22 cellular contexts compared by ENCODE assay signal in the genomic region with DNA sequence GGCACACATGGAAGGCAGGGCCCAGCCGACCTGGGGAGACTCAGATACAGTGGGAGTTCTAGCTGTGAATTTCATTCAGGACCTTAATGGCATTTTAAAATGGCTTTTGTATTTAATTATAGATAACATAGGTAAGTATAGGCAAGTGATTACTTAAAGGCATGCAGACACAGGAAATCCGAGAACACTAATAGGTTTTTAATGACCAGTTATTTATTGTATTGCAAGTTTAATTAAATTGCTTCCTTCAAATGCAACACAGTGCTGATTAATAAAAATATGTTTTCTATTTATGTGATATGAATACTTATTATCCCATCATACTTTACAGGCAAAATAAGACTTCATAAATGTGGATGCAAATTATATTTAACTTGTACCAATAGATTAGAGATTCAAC. TPM values are rescaled to one million over a fixed set of nuclear protein-coding genes. Genes with fewer than 3 reads are reported as not detected.
DNase-seq lines count a peak whose midpoint lies in the region; ATAC-seq, FAIRE-seq and TF ChIP-seq lines count a peak whose summit lies in the region.
"Had no signal": no experiment of that assay in that cellular context is flagged by ENCODE, and none has a peak within 500 bp of the region (broad histone marks: within the 10 kb centered on the region; RNA-seq: fewer than 3 reads in every experiment).

No MANE protein-coding gene starts in this region.

- H3K9me2 ChIP-seq in PC-3 (replicated peaks; ENCODE audit: low read length), result no peaks in the 10 kb centered on the region

- H4K20me1 ChIP-seq in PC-3 (ENCODE audit: low read length), result no peaks in the 10 kb centered on the region
- H4K20me1 ChIP-seq: BLaER1 had no signal

- intact Hi-C loops in PC-3 (cut with micrococcal nuclease), result no loop called here

- BruUV-seq in PC-3 (replicated peaks; lab: Mats Ljungman, UMichigan), result no TSS peak

- H3F3A ChIP-seq in PC-3 (ENCODE audit: low read length, unreplicated experiment), result no peaks in the 10 kb centered on the region

- peak; percentile 11 for DNase-seq in NCI-H82 treated with DMSO at 0.1 percent for 48 hours (lab: John Stamatoyannopoulos, UW; ENCODE audit: unreplicated experiment)
- DNase-seq in NCI-H82 (lab: John Stamatoyannopoulos, UW), result no peak
- DNase-seq in NCI-H69 (lab: John Stamatoyannopoulos, UW), result peak; percentile 16
- no peak for DNase-seq in PC-3
- DNase-seq in small intestine, result no peak
- DNase-seq in RCC 7860 (ENCODE audit: low spot score), result no peak
- DNase-seq: Caco-2; CD4-positive, CD25-positive, alpha-beta regulatory T cell; DMS153; DND-41; GM23248; HCEC 1CT had no signal

- H3K9ac ChIP-seq in PC-3 (ENCODE audit: low read length), result no peak overlapping the region
- H3K9ac ChIP-seq: BLaER1, GM23248 had no signal

- H3K9me3 ChIP-seq in PC-3 (ENCODE audit: low read length) (no peaks in the 10 kb centered on the region), small intestine (ENCODE audit: control insufficient read depth, low read depth) (no peaks in the 10 kb centered on the region)
- H3K9me3 ChIP-seq: BLaER1, Caco-2 had no signal

- H3K36me3 ChIP-seq in PC-3 (ENCODE audit: low read depth, low read length) (no peaks in the 10 kb centered on the region), small intestine (ENCODE audit: control insufficient read depth in 2 of 2, insufficient read depth in 2 of 2, low read length in 2 of 2) (no peaks in the 10 kb centered on the region)
- H3K36me3 ChIP-seq: BLaER1 had no signal

- POLR2A ChIA-PET in PC-3 (lab: Charles Lee; ENCODE audit: unreplicated experiment), result no interaction called here

- CTCF ChIA-PET in PC-3 (lab: Charles Lee), result no interaction called here

- H3K4me2 ChIP-seq in PC-3 (ENCODE audit: low read length), result no peak overlapping the region
- H3K4me2 ChIP-seq: BLaER1 had no signal

- H3K4me1 ChIP-seq in PC-3 (ENCODE audit: insufficient read depth, low read length), result no peaks in the 10 kb centered on the region
- no peaks in the 10 kb centered on the region for H3K4me1 ChIP-seq in small intestine (ENCODE audit: control insufficient read depth in 2 of 2, insufficient read depth in 1 of 2, low read depth in 1 of 2, low read length in 1 of 2)
- H3K4me1 ChIP-seq: BLaER1, Caco-2 had no signal

- H3K79me2 ChIP-seq in PC-3 (ENCODE audit: low read length), result no peaks in the 10 kb centered on the region

- no peak for FAIRE-seq in small intestine (lab: Jason Lieb, UNC)
- no peak for FAIRE-seq in RCC 7860 (lab: Jason Lieb, UNC)
- FAIRE-seq: A204.1, G401.6, GM12892, H1 had no signal

- H3K4me3 ChIP-seq in PC-3 (ENCODE audit: low read length) (no peak overlapping the region), small intestine (ENCODE audit: low read depth in 1 of 2, low read length in 2 of 2) (no peak overlapping the region)
- H3K4me3 ChIP-seq: BLaER1, GM23248 had no signal

- TF ChIP-seq CTCF in PC-3 (conservative IDR thresholded peaks at IDR 0.05; ENCODE audit: low read depth, low read length), result no peak

- 77 to 83% (median 79%) methylated on average over 2 of the region's 2 CpGs for WGBS in small intestine, 3 donors

- H3K27me3 ChIP-seq in PC-3 (ENCODE audit: low read length) (no peaks in the 10 kb centered on the region), small intestine (ENCODE audit: control insufficient read depth in 2 of 2, insufficient read depth in 2 of 2, low read length in 2 of 2) (no peaks in the 10 kb centered on the region)
- H3K27me3 ChIP-seq: BLaER1 had no signal

- H2AFZ ChIP-seq in PC-3 (ENCODE audit: low read length), result peak overlapping the region; percentile 32; the same call in 1 of the 2 replicates
- H2AFZ ChIP-seq: GM23248 had no signal

- H3K27ac ChIP-seq in PC-3 (ENCODE audit: low read length), result no peak overlapping the region
- no peak overlapping the region for H3K27ac ChIP-seq in small intestine (ENCODE audit: low read depth in 1 of 2, low read length in 1 of 2)
- H3K27ac ChIP-seq: 22Rv1, BLaER1, C4-2B, GM23248 had no signal

- ATAC-seq in PC-3 (no peak; the same call in 1 of the 2 replicates), SK-N-SH treated with all-trans-retinoic acid at 6 μM for 48 hours (no peak; the same call in 2 of the 3 replicates), HG02970 (IDR thresholded peaks at IDR 0.05; ENCODE audit: low FRiP score, unreplicated experiment) (no peak)
- ATAC-seq: CD8-positive, alpha-beta T cell had no signal

TF ChIP-seq in SK-N-SH treated with all-trans-retinoic acid at 6 μM for 48 hours, 23 proteins besides CTCF, POLR2A, EP300 and RAD21 (continues in another document):
- TF ChIP-seq ZFP3 (CRISPR knock-in tag; IDR thresholded peaks at IDR 0.05) (no peak), ZC3H10 (CRISPR knock-in tag; IDR thresholded peaks at IDR 0.05) (no peak), SNAI2 (CRISPR knock-in tag; IDR thresholded peaks at IDR 0.05) (no peak), ZNF8 (CRISPR knock-in tag; IDR thresholded peaks at IDR 0.05) (no peak), TSHZ2 (CRISPR knock-in tag; IDR thresholded peaks at IDR 0.05) (peak; percentile 48; the same call in 1 of the 2 replicates), ZNF70 (CRISPR knock-in tag; IDR thresholded peaks at IDR 0.05) (no peak), ARNTL (CRISPR knock-in tag; IDR thresholded peaks at IDR 0.05; ENCODE audit: borderline replicate concordance, low read depth) (no peak), BACH2 (CRISPR knock-in tag; IDR thresholded peaks at IDR 0.05; ENCODE audit: borderline replicate concordance) (no peak), ZNF565 (CRISPR knock-in tag; conservative IDR thresholded peaks at IDR 0.05; ENCODE audit: low read depth) (no peak), ISL1 (CRISPR knock-in tag; IDR thresholded peaks at IDR 0.05) (peak; percentile 75), ESRRG (CRISPR knock-in tag; IDR thresholded peaks at IDR 0.05) (no peak), RARB (CRISPR knock-in tag; IDR thresholded peaks at IDR 0.05) (no peak), OSR1 (CRISPR knock-in tag; IDR thresholded peaks at IDR 0.05) (no peak), TOX (CRISPR knock-in tag; IDR thresholded peaks at IDR 0.05; ENCODE audit: borderline replicate concordance) (no peak)
- TF ChIP-seq, protein P1, sequence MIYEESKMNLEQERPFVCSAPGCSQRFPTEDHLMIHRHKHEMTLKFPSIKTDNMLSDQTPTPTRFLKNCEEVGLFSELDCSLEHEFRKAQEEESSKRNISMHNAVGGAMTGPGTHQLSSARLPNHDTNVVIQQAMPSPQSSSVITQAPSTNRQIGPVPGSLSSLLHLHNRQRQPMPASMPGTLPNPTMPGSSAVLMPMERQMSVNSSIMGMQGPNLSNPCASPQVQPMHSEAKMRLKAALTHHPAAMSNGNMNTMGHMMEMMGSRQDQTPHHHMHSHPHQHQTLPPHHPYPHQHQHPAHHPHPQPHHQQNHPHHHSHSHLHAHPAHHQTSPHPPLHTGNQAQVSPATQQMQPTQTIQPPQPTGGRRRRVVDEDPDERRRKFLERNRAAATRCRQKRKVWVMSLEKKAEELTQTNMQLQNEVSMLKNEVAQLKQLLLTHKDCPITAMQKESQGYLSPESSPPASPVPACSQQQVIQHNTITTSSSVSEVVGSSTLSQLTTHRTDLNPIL (CRISPR knock-in tag; IDR thresholded peaks at IDR 0.05; ENCODE audit: low read depth), result peak; percentile 37; the same call in 1 of the 2 replicates
- TF ChIP-seq, protein P2, sequence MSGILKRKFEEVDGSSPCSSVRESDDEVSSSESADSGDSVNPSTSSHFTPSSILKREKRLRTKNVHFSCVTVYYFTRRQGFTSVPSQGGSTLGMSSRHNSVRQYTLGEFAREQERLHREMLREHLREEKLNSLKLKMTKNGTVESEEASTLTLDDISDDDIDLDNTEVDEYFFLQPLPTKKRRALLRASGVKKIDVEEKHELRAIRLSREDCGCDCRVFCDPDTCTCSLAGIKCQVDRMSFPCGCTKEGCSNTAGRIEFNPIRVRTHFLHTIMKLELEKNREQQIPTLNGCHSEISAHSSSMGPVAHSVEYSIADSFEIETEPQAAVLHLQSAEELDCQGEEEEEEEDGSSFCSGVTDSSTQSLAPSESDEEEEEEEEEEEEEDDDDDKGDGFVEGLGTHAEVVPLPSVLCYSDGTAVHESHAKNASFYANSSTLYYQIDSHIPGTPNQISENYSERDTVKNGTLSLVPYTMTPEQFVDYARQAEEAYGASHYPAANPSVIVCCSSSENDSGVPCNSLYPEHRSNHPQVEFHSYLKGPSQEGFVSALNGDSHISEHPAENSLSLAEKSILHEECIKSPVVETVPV (CRISPR knock-in tag; IDR thresholded peaks at IDR 0.05), result peak; percentile 91

RNA-seq across cellular contexts. Expression of gene SH3RF3, which starts 19.7 kb away (rescaled TPM):
- 11.7 and 16.3 TPM in 2 replicates for total RNA-seq in PC-3 (2014; rRNA removed)
- polyA plus RNA-seq in small intestine, result 1 to 10 TPM in 1 of 3 donors, under 1 TPM in 2; 0.22 to 3.9 (median 0.81) TPM

Comparison
In these comparisons a context has a peak if more than half of its experiments do, and no peak if none do; other contexts are left out.
1. DNase-seq: peak in NCI-H82 treated with DMSO at 0.1 percent for 48 hours (single experiment) and NCI-H69 (single experiment); none in NCI-H82 (single experiment), PC-3 (single experiment), small intestine (single experiment) and RCC 7860 (single experiment).